In the genomic region with DNA sequence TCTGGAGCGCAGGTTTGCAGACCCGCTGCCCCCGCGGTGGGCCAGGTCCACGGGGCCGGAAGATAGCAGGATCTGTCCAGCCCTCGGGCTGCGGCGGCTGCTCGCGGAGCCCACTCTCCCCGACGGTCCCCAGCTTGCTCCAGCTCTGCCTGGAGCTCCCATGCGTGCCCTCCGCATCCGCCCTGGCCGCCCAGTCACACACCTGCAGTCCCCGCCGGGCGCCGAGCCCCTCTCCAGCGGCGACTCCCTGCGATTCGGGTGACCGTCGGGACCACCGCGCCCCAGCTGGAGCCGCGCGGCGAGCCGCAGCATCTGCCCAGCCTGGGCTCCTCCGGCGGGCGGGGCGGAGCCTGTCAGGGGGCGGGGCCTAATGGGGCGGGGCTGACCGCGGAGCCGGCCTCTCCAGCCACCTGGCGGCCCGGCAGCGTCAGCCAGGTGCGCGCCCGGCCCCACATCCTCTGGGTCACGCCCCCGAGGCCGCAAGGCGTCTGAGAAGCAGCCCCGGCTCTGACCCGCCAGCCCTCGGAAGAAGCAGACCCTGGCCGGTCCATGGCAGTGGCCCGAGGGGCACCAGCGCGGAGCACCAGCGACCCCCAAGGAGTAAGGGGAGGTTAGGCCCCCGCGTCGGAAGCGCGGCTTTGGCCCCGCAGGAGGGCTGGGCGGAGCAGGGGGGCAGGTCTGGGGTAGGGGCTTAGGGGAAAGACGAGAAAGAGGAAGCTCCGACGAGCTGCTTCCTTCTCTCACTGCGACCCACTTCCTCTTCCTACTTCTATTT, we compare ENCODE assay signal across 9 cellular contexts. TPM values are rescaled to one million over a fixed set of nuclear protein-coding genes. Genes with fewer than 3 reads are reported as not detected.
DNase-seq lines count a peak whose midpoint lies in the region; ATAC-seq, FAIRE-seq and TF ChIP-seq lines count a peak whose summit lies in the region.
"Had no signal": no experiment of that assay in that cellular context is flagged by ENCODE, and none has a peak within 500 bp of the region (broad histone marks: within the 10 kb centered on the region; RNA-seq: fewer than 3 reads in every experiment).

A gene with protein sequence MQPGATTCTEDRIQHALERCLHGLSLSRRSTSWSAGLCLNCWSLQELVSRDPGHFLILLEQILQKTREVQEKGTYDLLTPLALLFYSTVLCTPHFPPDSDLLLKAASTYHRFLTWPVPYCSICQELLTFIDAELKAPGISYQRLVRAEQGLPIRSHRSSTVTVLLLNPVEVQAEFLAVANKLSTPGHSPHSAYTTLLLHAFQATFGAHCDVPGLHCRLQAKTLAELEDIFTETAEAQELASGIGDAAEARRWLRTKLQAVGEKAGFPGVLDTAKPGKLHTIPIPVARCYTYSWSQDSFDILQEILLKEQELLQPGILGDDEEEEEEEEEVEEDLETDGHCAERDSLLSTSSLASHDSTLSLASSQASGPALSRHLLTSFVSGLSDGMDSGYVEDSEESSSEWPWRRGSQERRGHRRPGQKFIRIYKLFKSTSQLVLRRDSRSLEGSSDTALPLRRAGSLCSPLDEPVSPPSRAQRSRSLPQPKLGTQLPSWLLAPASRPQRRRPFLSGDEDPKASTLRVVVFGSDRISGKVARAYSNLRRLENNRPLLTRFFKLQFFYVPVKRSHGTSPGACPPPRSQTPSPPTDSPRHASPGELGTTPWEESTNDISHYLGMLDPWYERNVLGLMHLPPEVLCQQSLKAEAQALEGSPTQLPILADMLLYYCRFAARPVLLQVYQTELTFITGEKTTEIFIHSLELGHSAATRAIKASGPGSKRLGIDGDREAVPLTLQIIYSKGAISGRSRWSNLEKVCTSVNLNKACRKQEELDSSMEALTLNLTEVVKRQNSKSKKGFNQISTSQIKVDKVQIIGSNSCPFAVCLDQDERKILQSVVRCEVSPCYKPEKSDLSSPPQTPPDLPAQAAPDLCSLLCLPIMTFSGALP (minus strand): TSS at position 314 of the 775 bp plus-strand sequence. CDS start 54,213 bp downstream, outside the sequence.

- H3K9me3 ChIP-seq in esophagus (ENCODE audit: control insufficient read depth in 2 of 2, insufficient read depth in 1 of 2, low read depth in 1 of 2, low read length in 1 of 2) (peaks cover 0 to 2% of the 10 kb centered on the region in 2 donors), pancreas (no peaks in the 10 kb centered on the region), tibial nerve (peaks cover 0 to 6% (median 0%) of the 10 kb centered on the region in 4 donors)

- H3K4me1 ChIP-seq in esophagus (ENCODE audit: control insufficient read depth in 2 of 2, insufficient read depth in 2 of 2, low read length in 1 of 2) (peaks cover 2 to 5% of the 10 kb centered on the region in 2 donors), pancreas (no peaks in the 10 kb centered on the region), tibial nerve (peaks cover 0 to 10% (median 0%) of the 10 kb centered on the region in 4 donors)

- 1 to 5% methylated on average over 41 to 72 of the region's 72 CpGs for WGBS in esophagus, 2 donors
- 3 to 4% methylated on average over 56 to 72 of the region's 72 CpGs for WGBS in pancreas, 2 donors
- WGBS in tibial nerve, 2 donors: 2 to 7% methylated on average over 22 to 28 of the region's 72 CpGs

- H3K27me3 ChIP-seq in esophagus (ENCODE audit: control insufficient read depth in 1 of 2, insufficient read depth in 2 of 2, low read length in 2 of 2) (peaks cover 0 to 9% of the 10 kb centered on the region in 2 donors), pancreas (peaks cover 0 to 3% (median 0%) of the 10 kb centered on the region in 4 donors), tibial nerve (peaks cover 0 to 38% of the 10 kb centered on the region in 2 donors)

- TF ChIP-seq CTCF in pancreas (IDR thresholded peaks at IDR 0.05): no peak
- no peak for TF ChIP-seq CTCF in tibial nerve (IDR thresholded peaks at IDR 0.05)

- peak within 1 kb of the TSS; percentile 65 for H3K4me3 ChIP-seq in Jurkat, Clone E6-1 (ENCODE audit: low read length)
- peak within 1 kb of the TSS; percentile 19 to 59 for H3K4me3 ChIP-seq in esophagus (ENCODE audit: low read depth in 1 of 2, low read length in 2 of 2)
- H3K4me3 ChIP-seq in pancreas: peak within 1 kb of the TSS; percentile 12 to 55 (median 36)
- H3K4me3 ChIP-seq in tibial nerve: peak within 1 kb of the TSS; percentile 13 to 62 (median 45)

- H3K27ac ChIP-seq in esophagus (ENCODE audit: low read depth in 2 of 2, low read length in 1 of 2) (peak within 1 kb of the TSS; percentile 16 to 79), pancreas (peak within 1 kb of the TSS in 2 of 4 donors; percentile 67 to 69), tibial nerve (peak within 1 kb of the TSS in 3 of 4 donors; percentile 77 to 82 (median 78))

- H3K36me3 ChIP-seq in esophagus (ENCODE audit: control insufficient read depth in 2 of 2, insufficient read depth in 2 of 2, low read length in 1 of 2) (no peaks in the 10 kb centered on the region), pancreas (no peaks in the 10 kb centered on the region), tibial nerve (no peaks in the 10 kb centered on the region)

- TF ChIP-seq EP300 in tibial nerve (IDR thresholded peaks at IDR 0.05): no peak

- FAIRE-seq in pancreas (lab: Jason Lieb, UNC): no peak

- no peak for TF ChIP-seq POLR2A in tibial nerve (IDR thresholded peaks at IDR 0.05)

- intact Hi-C loops in pancreas (cut with DNase I): no loop called here

- DNase-seq in NCI-H82 (lab: John Stamatoyannopoulos, UW): peak; percentile 21
- no peak for DNase-seq in NCI-H82 treated with DMSO at 0.1 percent for 48 hours (lab: John Stamatoyannopoulos, UW; ENCODE audit: unreplicated experiment)
- DNase-seq in Jurkat, Clone E6-1 (ENCODE audit: low read depth, low spot score): peak; percentile 40
- DNase-seq in activated CD4-positive, alpha-beta T cell treated with anti-CD3 and anti-CD28 coated beads, Interleukin-2, amount 50 U/mL, for 48 hours: peak; percentile 78 to 84
- peak; percentile 56 to 87 (median 74) for DNase-seq in pancreas
- DNase-seq in tibial nerve (ENCODE audit: low spot score in 2 of 2): no peak
- no peak for DNase-seq in DMS53 (lab: John Stamatoyannopoulos, UW)

- ATAC-seq in pancreas: peak; percentile 94 to 97 (median 96)

RNA-seq across cellular contexts. Expression of the gene that starts here (rescaled TPM):
- polyA plus RNA-seq in Jurkat, Clone E6-1 (2012; ENCODE audit: insufficient read depth, insufficient read length): 19.5 TPM
- polyA plus RNA-seq in esophagus: 1 to 10 TPM; 1.1 to 1.3 TPM
- 1 to 10 TPM in 5 of 6 donors, under 1 TPM in 1; 0.69 to 6.8 (median 1.7) TPM for total RNA-seq in pancreas
- 1 to 10 TPM in 1 of 2 donors, under 1 TPM in 1; 0.70 to 2.2 TPM for polyA plus RNA-seq in pancreas
- total RNA-seq in tibial nerve: 10 to 100 TPM; 17.8 to 62.1 (median 22.5) TPM
- total RNA-seq: dermis microvascular lymphatic vessel endothelial cell had no signal

Comparison
In these comparisons a context has a peak if more than half of its experiments do, and no peak if none do; other contexts are left out.
1. DNase-seq: peak in NCI-H82 (single experiment), Jurkat, Clone E6-1 (single experiment), activated CD4-positive, alpha-beta T cell treated with anti-CD3 and anti-CD28 coated beads, Interleukin-2, amount 50 U/mL, for 48 hours (2 of 2) and pancreas (6 of 6); none in NCI-H82 treated with DMSO at 0.1 percent for 48 hours (single experiment), tibial nerve (0 of 2) and DMS53 (single experiment).
2. Peak in every context shown above with its lines, with median percentiles within 50 percentile points of each other: H3K4me3 ChIP-seq.